ENCODE assay signal across 10 cellular contexts in the genomic region with DNA sequence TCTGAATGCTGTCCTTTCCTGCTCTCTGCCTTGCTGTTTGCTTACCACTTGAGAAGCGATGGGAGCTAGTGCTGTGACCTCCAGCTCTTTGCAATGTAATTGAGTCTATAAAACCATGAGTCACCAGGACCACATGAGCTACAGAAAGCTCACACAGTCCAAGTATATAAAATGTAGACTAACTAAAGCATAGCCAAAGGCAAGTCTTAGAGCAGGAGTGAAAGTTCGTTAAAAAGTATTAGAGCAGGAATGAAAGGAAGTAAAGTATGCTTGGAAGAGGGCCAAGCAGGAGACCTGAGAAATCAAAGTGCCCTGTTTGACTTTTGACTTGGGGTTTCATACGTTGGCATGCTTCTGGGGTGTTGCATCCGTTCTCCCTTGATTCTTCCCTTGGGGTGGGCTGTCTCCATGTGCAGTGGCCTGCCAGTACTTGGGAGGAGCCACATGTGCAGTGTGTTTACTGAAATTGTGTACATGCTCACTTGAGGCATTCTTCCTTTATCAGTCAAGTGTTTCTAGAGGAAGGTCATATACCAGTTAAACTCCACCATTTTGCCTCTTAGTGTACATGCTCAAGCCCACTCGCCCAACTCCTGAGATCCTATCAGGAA.
DNase-seq lines count a peak whose midpoint lies in the region; ATAC-seq, FAIRE-seq and TF ChIP-seq lines count a peak whose summit lies in the region.
"Had no signal": no experiment of that assay in that cellular context is flagged by ENCODE, and none has a peak within 500 bp of the region (broad histone marks: within the 10 kb centered on the region; RNA-seq: fewer than 3 reads in every experiment).

No MANE protein-coding gene starts in this region.

- intact Hi-C loops in left ventricle myocardium superior (cut with micrococcal nuclease): no loop called here

- no peak for TF ChIP-seq CTCF in bronchial epithelial cell (IDR thresholded peaks at IDR 0.05; ENCODE audit: insufficient read depth, low read length, severe bottlenecking)

- peak; percentile 76 for DNase-seq in ELR (ENCODE audit: low read depth)
- DNase-seq in NCI-H510A treated with DMSO at 0.1 percent for 48 hours (lab: John Stamatoyannopoulos, UW): peak; percentile 90
- peak; percentile 47 for DNase-seq in bronchial epithelial cell (ENCODE audit: low read depth)
- DNase-seq in renal cortical epithelial cell (ENCODE audit: low read depth): peak; percentile 93
- no peak for DNase-seq in hippocampal formation (lab: John Stamatoyannopoulos, UW)
- no peak for DNase-seq in activated effector memory CD4-positive, alpha-beta T cell treated with anti-CD3 and anti-CD28 coated beads, Interleukin-2, amount 50 U/mL, for 16 hours
- DNase-seq in left ventricle myocardium superior: no peak
- DNase-seq: activated CD4-positive, alpha-beta T cell treated with anti-CD3 and anti-CD28 coated beads, Interleukin-2, amount 50 U/mL, for 4 hours; SW 1271 had no signal

- FAIRE-seq in bronchial epithelial cell (lab: Jason Lieb, UNC): peak; percentile 23

- no peaks in the 10 kb centered on the region for H3K27me3 ChIP-seq in bronchial epithelial cell (ENCODE audit: control insufficient read depth, insufficient read depth, low read length)

- ATAC-seq in HG03280 (IDR thresholded peaks at IDR 0.05; ENCODE audit: unreplicated experiment): no peak
- no peak for ATAC-seq in left ventricle myocardium superior

- no peak overlapping the region for H3K4me3 ChIP-seq in bronchial epithelial cell (ENCODE audit: low read depth, low read length)

- H3K36me3 ChIP-seq in bronchial epithelial cell (ENCODE audit: control insufficient read depth, insufficient read depth, low read length): no peaks in the 10 kb centered on the region

Comparison
In these comparisons a context has a peak if more than half of its experiments do, and no peak if none do; other contexts are left out.
1. DNase-seq: peak in ELR (single experiment), NCI-H510A treated with DMSO at 0.1 percent for 48 hours (single experiment), bronchial epithelial cell (single experiment) and renal cortical epithelial cell (single experiment); none in hippocampal formation (0 of 2), activated effector memory CD4-positive, alpha-beta T cell treated with anti-CD3 and anti-CD28 coated beads, Interleukin-2, amount 50 U/mL, for 16 hours (single experiment) and left ventricle myocardium superior (single experiment).